8 cellular contexts compared by ENCODE assay signal in the genomic region with DNA sequence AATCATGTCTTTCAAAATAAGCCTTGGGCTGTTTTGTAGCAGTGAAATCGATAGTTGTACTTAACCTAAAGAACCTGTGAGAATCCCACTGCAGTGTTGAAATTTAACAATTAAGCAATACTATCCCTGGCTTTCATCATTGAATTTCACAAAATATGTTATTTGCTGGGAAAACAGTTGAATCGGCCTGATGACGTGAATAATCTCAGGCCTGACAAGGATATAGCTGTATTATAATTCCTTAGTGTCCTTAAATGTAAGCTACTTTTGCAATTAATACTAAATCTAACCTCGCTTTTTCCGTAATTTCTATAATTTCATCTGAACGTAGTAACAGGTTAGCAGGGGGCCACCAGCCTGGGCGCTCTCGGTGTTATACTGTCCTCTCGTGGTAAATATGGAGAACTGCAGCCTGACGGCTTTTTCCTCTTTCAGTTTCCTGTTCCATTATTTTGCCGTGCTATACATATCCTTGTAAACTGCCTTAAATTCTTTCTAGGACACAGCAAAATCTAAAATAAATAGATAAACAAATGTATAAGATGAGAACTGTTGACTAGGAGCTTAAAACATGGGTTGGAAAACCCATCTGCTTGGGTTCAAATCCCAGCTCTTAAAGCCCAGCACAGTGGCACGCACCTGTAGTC. TPM values are rescaled to one million over a fixed set of nuclear protein-coding genes. Genes with fewer than 3 reads are reported as not detected.
DNase-seq lines count a peak whose midpoint lies in the region; ATAC-seq and TF ChIP-seq lines count a peak whose summit lies in the region.

No MANE protein-coding gene starts in this region.

- in situ Hi-C loops in gastrocnemius medialis (cut with MboI; ENCODE audit: low sequenced_read_pairs in 4 of 4), result loop anchor here (5.0 to 10.0 kb wide), 4 partner anchors 689 to 771 kb away; no protein-coding TSS in a partner anchor

- TF ChIP-seq POLR2A in gastrocnemius medialis (IDR thresholded peaks at IDR 0.05), result no peak

- H3K36me3 ChIP-seq in right atrium auricular region (no peaks in the 10 kb centered on the region), gastrocnemius medialis (no peaks in the 10 kb centered on the region)

- intact Hi-C loops in gastrocnemius medialis (cut with DNase I; ENCODE audit: low total_unique reads), result loop anchor here (1.0 to 2.0 kb wide), 4 partner anchors 194 to 775 kb away; no protein-coding TSS in a partner anchor

- H3K27me3 ChIP-seq in right atrium auricular region (no peaks in the 10 kb centered on the region), gastrocnemius medialis (no peaks in the 10 kb centered on the region)

- ATAC-seq in GM21723 (IDR thresholded peaks at IDR 0.05; ENCODE audit: unreplicated experiment) (peak; percentile 80), gastrocnemius medialis (peak; percentile 85 to 86)

- H3K4me3 ChIP-seq in right atrium auricular region, result peak overlapping the region in 1 of 2 donors; percentile 7
- peak overlapping the region; percentile 26 to 46 (median 34) for H3K4me3 ChIP-seq in gastrocnemius medialis

- DNase-seq in EL, result peak; percentile 68
- DNase-seq in M059J (ENCODE audit: low read depth), result peak; percentile 55
- peak; percentile 23 for DNase-seq in T follicular helper cell (ENCODE audit: low read depth)
- peak in 31 of 56 donors; percentile 1 to 65 (median 15) for DNase-seq in amygdala (lab: John Stamatoyannopoulos, UW)
- peak; percentile 71 for DNase-seq in right atrium auricular region (ENCODE audit: low spot score)
- DNase-seq in gastrocnemius medialis, result peak; percentile 24 to 29
- no peak for DNase-seq in mesenteric fat pad (ENCODE audit: low spot score)

- no peaks in the 10 kb centered on the region for H3K4me1 ChIP-seq in right atrium auricular region
- H3K4me1 ChIP-seq in gastrocnemius medialis, result no peaks in the 10 kb centered on the region

- H3K9me3 ChIP-seq in right atrium auricular region (no peaks in the 10 kb centered on the region), gastrocnemius medialis (no peaks in the 10 kb centered on the region)

- H3K27ac ChIP-seq in right atrium auricular region (no peak overlapping the region), gastrocnemius medialis (peak overlapping the region in 2 of 4 donors; percentile 5 to 44)

- peak; percentile 100 for TF ChIP-seq CTCF in right atrium auricular region (IDR thresholded peaks at IDR 0.05)
- TF ChIP-seq CTCF in gastrocnemius medialis (IDR thresholded peaks at IDR 0.05 in 4 of 5, conservative IDR thresholded peaks at IDR 0.05 in 1 of 5), result peak; percentile 97 to 100 (median 100)

RNA-seq across cellular contexts. Expression of a gene that starts 24.0 kb away (rescaled TPM):
- total RNA-seq in M059J (2014; rRNA removed; shearing (Covaris generic)), result 12.0 and 12.4 TPM in 2 replicates
- under 1 TPM in 1 of 2 donors, not detected in 1; 0.70 TPM for total RNA-seq in right atrium auricular region
- under 1 TPM in 1 of 4 donors, not detected in 3; 0.51 TPM for total RNA-seq in gastrocnemius medialis
- 0.87 TPM for total RNA-seq in mesenteric fat pad
